In the genomic region with DNA sequence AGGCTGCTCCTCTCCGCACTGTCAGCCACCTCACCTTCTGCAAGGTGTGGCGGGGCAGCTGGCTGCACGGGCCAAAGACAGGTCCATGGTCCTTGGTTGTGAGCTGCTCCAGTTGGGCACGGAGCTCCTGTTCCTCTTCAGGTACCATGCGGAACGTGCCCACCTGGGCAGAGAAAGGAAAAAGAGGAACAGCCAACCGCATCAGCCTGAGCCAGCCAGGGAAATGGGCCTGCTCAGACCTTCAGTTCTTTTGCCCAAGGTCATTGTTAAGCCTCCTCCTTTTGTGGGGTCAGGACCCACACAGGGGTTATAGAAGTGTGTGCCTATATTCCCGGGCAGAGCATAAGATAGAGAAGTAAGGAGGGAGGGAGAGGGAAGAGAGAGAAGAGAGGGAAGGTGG, we compare ENCODE assay signal across 33 cellular contexts. TPM values are rescaled to one million over a fixed set of nuclear protein-coding genes. Genes with fewer than 3 reads are reported as not detected.
"Had no signal": no experiment of that assay in that cellular context is flagged by ENCODE, and none has a peak within 500 bp of the region (broad histone marks: within the 10 kb centered on the region; RNA-seq: fewer than 3 reads in every experiment).

No MANE protein-coding gene starts in this region.

- H3K36me3 Mint-ChIP-seq: activated naive CD4-positive, alpha-beta T cell treated with anti-CD3 and anti-CD28 coated beads, Interleukin-2, amount 50 U/mL, for 72 hours; brain had no signal

- H3K4me1 ChIP-seq: adrenal gland, SJCRH30 had no signal

- H3K27ac ChIP-seq: adrenal gland, SJCRH30, SK-N-MC had no signal

- H3K27me3 Mint-ChIP-seq: activated T-helper 17 cell treated with anti-CD3 and anti-CD28 coated beads, Interleukin-2, amount 50 U/mL, for 72 hours had no signal

- H3K4me3 Mint-ChIP-seq: activated CD4-positive, alpha-beta T cell treated with anti-CD3 and anti-CD28 coated beads, Interleukin-2, amount 10 ng/mL, durations not matched to agents 24 days and 14 days; activated CD8-positive, alpha-beta T cell treated with anti-CD3 and anti-CD28 coated beads for 36 hours; activated naive CD4-positive, alpha-beta T cell treated with anti-CD3 and anti-CD28 coated beads for 36 hours; activated T-cell treated with anti-CD3 and anti-CD28 coated beads, Interleukin-2, amount 50 U/mL, for 72 hours; activated T-helper 17 cell treated with anti-CD3 and anti-CD28 coated beads, Interleukin-2, amount 50 U/mL, for 72 hours; brain; T-helper 2 cell treated with Interferon-gamma antibody and Interleukin-4, amounts not matched to agents 5 μg/mL and 100 μg/mL, for 36 hours had no signal

- H3K27ac Mint-ChIP-seq: activated CD4-positive, alpha-beta T cell treated with anti-CD3 and anti-CD28 coated beads, Interleukin-2, amount 10 ng/mL, durations not matched to agents 24 days and 14 days; activated CD8-positive, alpha-beta T cell treated with anti-CD3 and anti-CD28 coated beads for 36 hours; activated naive CD4-positive, alpha-beta T cell treated with anti-CD3 and anti-CD28 coated beads for 36 hours; activated naive CD4-positive, alpha-beta T cell treated with anti-CD3 and anti-CD28 coated beads, Interleukin-2, amount 50 U/mL, for 72 hours; activated T-cell treated with anti-CD3 and anti-CD28 coated beads, Interleukin-2, amount 50 U/mL, for 72 hours; activated T-helper 17 cell treated with anti-CD3 and anti-CD28 coated beads, Interleukin-2, amount 50 U/mL, for 72 hours; brain; T-helper 2 cell treated with Interferon-gamma antibody and Interleukin-4, amounts not matched to agents 5 μg/mL and 100 μg/mL, for 36 hours had no signal

- H3K4me1 Mint-ChIP-seq: activated T-helper 17 cell treated with anti-CD3 and anti-CD28 coated beads, Interleukin-2, amount 50 U/mL, for 72 hours had no signal

- DNase-seq: activated CD4-positive, alpha-beta T cell treated with anti-CD3 and anti-CD28 coated beads, Interleukin-2, amount 10 ng/mL, durations not matched to agents 24 days and 14 days; activated CD4-positive, alpha-beta T cell treated with anti-CD3 and anti-CD28 coated beads, Interleukin-2, amount 50 U/mL, for 4 hours; activated CD8-positive, alpha-beta T cell treated with anti-CD3 and anti-CD28 coated beads for 36 hours; activated gamma-delta T cell treated with Interleukin-2 at 50 U/mL for 16 hours; activated naive CD4-positive, alpha-beta T cell treated with anti-CD3 and anti-CD28 coated beads for 36 hours; activated T-cell treated with anti-CD3 and anti-CD28 coated beads, Interleukin-2, amount 50 U/mL, for 1 hour; activated T-cell treated with anti-CD3 and anti-CD28 coated beads, Interleukin-2, amount 50 U/mL, for 72 hours; adrenal gland; central memory CD4-positive, alpha-beta T cell; KG1; MM.1S; MV-4-11; NCI-H1092; NCI-H1436 treated with DMSO at 0.1 percent for 48 hours; NCI-H1694 treated with DMSO at 0.1 percent for 48 hours; NCI-H2029; NCI-H345; NCI-H524 treated with DMSO at 0.1 percent for 48 hours; NCI-H748 treated with DMSO at 0.1 percent for 48 hours; OCI-M1; SHP77; SJCRH30 had no signal

- H3K9me3 Mint-ChIP-seq: activated CD4-positive, alpha-beta T cell treated with anti-CD3 and anti-CD28 coated beads, Interleukin-2, amount 10 ng/mL, durations not matched to agents 24 days and 14 days; activated CD8-positive, alpha-beta T cell treated with anti-CD3 and anti-CD28 coated beads for 36 hours; activated naive CD4-positive, alpha-beta T cell treated with anti-CD3 and anti-CD28 coated beads for 36 hours; activated naive CD4-positive, alpha-beta T cell treated with anti-CD3 and anti-CD28 coated beads, Interleukin-2, amount 50 U/mL, for 72 hours; activated T-cell treated with anti-CD3 and anti-CD28 coated beads, Interleukin-2, amount 50 U/mL, for 72 hours; activated T-helper 17 cell treated with anti-CD3 and anti-CD28 coated beads, Interleukin-2, amount 50 U/mL, for 72 hours; brain; T-helper 2 cell treated with Interferon-gamma antibody and Interleukin-4, amounts not matched to agents 5 μg/mL and 100 μg/mL, for 36 hours had no signal

- FAIRE-seq: bronchial epithelial cell, TTC549 had no signal

- H3K4me3 ChIP-seq: adrenal gland, SJCRH30, SK-N-MC had no signal

- H3K9me3 ChIP-seq: adrenal gland, SJCRH30 had no signal

- H3K27me3 ChIP-seq: adrenal gland, SJCRH30 had no signal

- H3K36me3 ChIP-seq: adrenal gland, SJCRH30 had no signal

- ATAC-seq: activated CD8-positive, alpha-beta T cell treated with anti-CD3 and anti-CD28 coated beads for 36 hours; activated naive CD4-positive, alpha-beta T cell treated with anti-CD3 and anti-CD28 coated beads, Interleukin-2, amount 50 U/mL, for 72 hours; activated T-cell treated with anti-CD3 and anti-CD28 coated beads, Interleukin-2, amount 50 U/mL, for 72 hours; activated T-helper 17 cell treated with anti-CD3 and anti-CD28 coated beads, Interleukin-2, amount 50 U/mL, for 72 hours had no signal

RNA-seq across cellular contexts. Expression of a gene that starts 2.8 kb away (rescaled TPM):
- total RNA-seq: activated CD4-positive, alpha-beta T cell treated with anti-CD3 and anti-CD28 coated beads, Interleukin-2, amount 10 ng/mL, durations not matched to agents 24 days and 14 days; activated CD8-positive, alpha-beta memory T cell treated with anti-CD3 and anti-CD28 coated beads for 36 hours; activated CD8-positive, alpha-beta T cell treated with anti-CD3 and anti-CD28 coated beads for 36 hours; activated naive CD4-positive, alpha-beta T cell treated with anti-CD3 and anti-CD28 coated beads for 36 hours; activated naive CD4-positive, alpha-beta T cell treated with anti-CD3 and anti-CD28 coated beads, Interleukin-2, amount 50 U/mL, for 72 hours; activated T-helper 17 cell treated with anti-CD3 and anti-CD28 coated beads, Interleukin-2, amount 50 U/mL, for 72 hours; adrenal gland; bronchial epithelial cell; LHCN-M2; NCI-H460; SJCRH30; T-helper 1 cell treated with Interleukin-12 subunit alpha and Interleukin-12 subunit beta and Interleukin-4 antibody, amounts not matched to agents 30 ng/mL and 1 ng/mL, for 36 hours had no signal
